Comparison of ENCODE assay signal across 16 cellular contexts in the genomic region with DNA sequence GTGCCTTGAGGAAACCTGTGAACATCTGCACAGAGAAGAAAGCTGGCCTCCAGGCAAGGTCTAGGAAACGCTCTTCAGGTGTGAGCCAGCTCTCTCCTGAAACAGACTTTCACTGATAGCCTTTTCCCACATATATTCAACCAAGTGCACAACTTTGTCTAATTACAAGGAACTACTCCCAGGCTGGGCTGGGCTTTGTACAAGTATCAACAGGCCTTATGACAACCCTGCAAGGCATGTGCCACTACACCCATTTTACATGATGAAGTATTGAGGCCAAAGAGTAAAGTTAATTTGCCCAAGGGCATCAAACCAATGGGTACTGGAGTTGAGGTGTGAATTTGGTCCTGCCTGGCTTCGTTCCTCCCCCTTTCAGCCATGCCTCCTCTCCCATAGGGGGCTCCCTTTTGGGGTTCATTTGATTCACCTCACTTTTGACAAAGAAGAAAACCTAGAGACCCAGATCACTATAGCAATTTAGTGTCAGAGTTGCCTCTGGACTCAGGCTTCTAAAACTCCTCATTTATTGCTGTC. TPM values are rescaled to one million over a fixed set of nuclear protein-coding genes. Genes with fewer than 3 reads are reported as not detected.
DNase-seq lines count a peak whose midpoint lies in the region; ATAC-seq and TF ChIP-seq lines count a peak whose summit lies in the region.
"Had no signal": no experiment of that assay in that cellular context is flagged by ENCODE, and none has a peak within 500 bp of the region (broad histone marks: within the 10 kb centered on the region; RNA-seq: fewer than 3 reads in every experiment).

No MANE protein-coding gene starts in this region.

- in situ Hi-C loops in brain microvascular endothelial cell (cut with HindIII; ENCODE audit: low pct_ligation_motif_present, low sequenced_read_pairs) = no loop called here

- H3K4me3 ChIP-seq in HFF-Myc (replicated peaks; ENCODE audit: low read depth, low read length) (0 out of 2 replicates have a peak overlapping the region, but pooled peaks have one; percentile 1), brain microvascular endothelial cell (ENCODE audit: low read depth, low read length) (no peak overlapping the region), iPS-15b (ENCODE audit: low read depth, low read length) (peak overlapping the region; percentile 91), stomach (peak overlapping the region in 3 of 4 donors; percentile 80 to 83 (median 80))

- TF ChIP-seq POLR2A in stomach (IDR thresholded peaks at IDR 0.05) = no peak

- WGBS in stomach, 5 donors = 71 to 100% (median 81%) methylated on average over 1 to 2 of the region's 2 CpGs

- H3K4me1 ChIP-seq in iPS-15b (ENCODE audit: control insufficient read depth, insufficient read depth, low read length) (peaks cover 32% of the 10 kb centered on the region), stomach (peaks cover 9 to 39% (median 21%) of the 10 kb centered on the region in 4 donors)

- TF ChIP-seq EP300 in stomach (IDR thresholded peaks at IDR 0.05) = no peak

- H3K9ac ChIP-seq in iPS-15b (ENCODE audit: low read depth, low read length) = no peak overlapping the region

- TF ChIP-seq CTCF in HFF-Myc (IDR thresholded peaks at IDR 0.05; ENCODE audit: low read depth, low read length, missing control alignments) (no peak), brain microvascular endothelial cell (IDR thresholded peaks at IDR 0.05; ENCODE audit: low read depth, low read length, missing control alignments) (peak; percentile 7), stomach (IDR thresholded peaks at IDR 0.05) (no peak)

- H3K36me3 ChIP-seq in brain microvascular endothelial cell (replicated peaks) (no peaks in the 10 kb centered on the region), iPS-15b (ENCODE audit: control insufficient read depth, insufficient read depth, low read length) (no peaks in the 10 kb centered on the region), stomach (no peaks in the 10 kb centered on the region)

- H3K27me3 ChIP-seq in brain microvascular endothelial cell (replicated peaks) (no peaks in the 10 kb centered on the region), iPS-15b (ENCODE audit: control insufficient read depth, insufficient read depth, low read length) (peaks cover 7% of the 10 kb centered on the region), stomach (peaks cover 0 to 9% (median 8%) of the 10 kb centered on the region in 3 donors)

- H3K9me3 ChIP-seq in iPS-15b (ENCODE audit: control insufficient read depth, insufficient read depth, low read length) (no peaks in the 10 kb centered on the region), stomach (no peaks in the 10 kb centered on the region)

- no peak for ATAC-seq in HG02588 (IDR thresholded peaks at IDR 0.05; ENCODE audit: unreplicated experiment)
- no peak for ATAC-seq in GM19035 (IDR thresholded peaks at IDR 0.05; ENCODE audit: unreplicated experiment)
- ATAC-seq: activated CD4-positive, CD25-positive, alpha-beta regulatory T cell treated with anti-CD3 and anti-CD28 coated beads, Interleukin-2, amount 50 U/mL, for 24 hours; naive thymus-derived CD4-positive, alpha-beta T cell had no signal

- DNase-seq in HFF-Myc (ENCODE audit: extremely low read depth, low read depth) (no peak), brain microvascular endothelial cell (no peak), stomach (no peak), NCI-H1930 (lab: John Stamatoyannopoulos, UW) (no peak)
- DNase-seq: activated naive CD4-positive, alpha-beta T cell; CD4-positive, CD25-positive, alpha-beta regulatory T cell; foreskin melanocyte; naive thymus-derived CD4-positive, alpha-beta T cell; NCI-H2081 treated with DMSO at 0.1 percent for 48 hours; NCI-H774; retina; substantia nigra had no signal

- H3K27ac ChIP-seq in brain microvascular endothelial cell (no peak overlapping the region), stomach (peak overlapping the region in 1 of 5 donors; percentile 90)

- intact Hi-C loops in stomach (cut with DNase I; ENCODE audit: low total_unique reads) = no loop called here

RNA-seq across cellular contexts. Expression of gene CSRP2, which starts 2.1 kb away (rescaled TPM):
- 10 to 100 TPM in 3 of 5 donors, 1 to 10 TPM in 1, not detected in 1; 6.4 to 50.9 (median 22.2) TPM for total RNA-seq in stomach
- 100 to 1,000 TPM in 1 of 3 donors, 10 to 100 TPM in 2; 32.7 to 162 (median 41.0) TPM for polyA plus RNA-seq in stomach
- total RNA-seq: CD4-positive, CD25-positive, alpha-beta regulatory T cell; naive thymus-derived CD4-positive, alpha-beta T cell had no signal
